In genomic region chr1:59013276-59013927, GRCh38 we compare ENCODE assay signal across 9 cellular contexts.
DNase-seq lines count a peak whose midpoint lies in the region; ATAC-seq and TF ChIP-seq lines count a peak whose summit lies in the region.
"Had no signal": no experiment of that assay in that cellular context is flagged by ENCODE, and none has a peak within 500 bp of the region (broad histone marks: within the 10 kb centered on the region; RNA-seq: fewer than 3 reads in every experiment).

No MANE protein-coding gene starts in this region.

- peak; percentile 64 for ATAC-seq in HG03175 (IDR thresholded peaks at IDR 0.05; ENCODE audit: unreplicated experiment)
- ATAC-seq in right lobe of liver = peak; percentile 45 to 66 (median 61)

- H3K4me3 ChIP-seq in mammary epithelial cell (replicated peaks in 1 of 3; ENCODE audit: insufficient read depth in 1 of 3, low read depth in 2 of 3, low read length in 3 of 3) (no peak overlapping the region), right lobe of liver (no peak overlapping the region), urinary bladder (ENCODE audit: low read depth, low read length) (no peak overlapping the region)

- dilution Hi-C loops in mammary epithelial cell (cut with HindIII; ENCODE audit: low sequenced_read_pairs) = no loop called here

- H3K4me2 ChIP-seq in mammary epithelial cell (ENCODE audit: insufficient read depth, low read depth, low read length) = peak overlapping the region; percentile 56

- peak overlapping the region; percentile 74 for H2AFZ ChIP-seq in mammary epithelial cell (ENCODE audit: low read depth, low read length)

- 45% methylated on average over 16 of the region's 16 CpGs for WGBS in mammary epithelial cell (ENCODE audit: low coverage, missing lambda C conversion rate)
- 54% methylated on average over 15 of the region's 16 CpGs for WGBS in right lobe of liver (ENCODE audit: insufficient coverage, low coverage, low lambda C conversion rate, missing lambda C conversion rate)
- 13% methylated on average over 16 of the region's 16 CpGs for WGBS in urinary bladder

- H3K27ac ChIP-seq in mammary epithelial cell (ENCODE audit: insufficient read depth, low read depth, low read length) (peak overlapping the region; percentile 47), right lobe of liver (peak overlapping the region; percentile 44 to 69 (median 64)), urinary bladder (ENCODE audit: low read depth) (peak overlapping the region; percentile 82)

- no peaks in the 10 kb centered on the region for H4K20me1 ChIP-seq in mammary epithelial cell (ENCODE audit: insufficient read depth, low read length)

- CTCF ChIA-PET in mammary epithelial cell (lab: Charles Lee; ENCODE audit: low non-redundant PET) = no interaction called here

- H3K4me1 Mint-ChIP-seq in activated CD4-positive, alpha-beta T cell treated with anti-CD3 and anti-CD28 coated beads, Interleukin-2, amount 10 ng/mL, durations not matched to agents 24 days and 14 days = peaks cover 44% of the 10 kb centered on the region

- H3K27me3 ChIP-seq in mammary epithelial cell (ENCODE audit: insufficient read depth, low read length) = no peaks in the 10 kb centered on the region
- no peaks in the 10 kb centered on the region for H3K27me3 ChIP-seq in right lobe of liver

- H3K36me3 Mint-ChIP-seq in activated CD4-positive, alpha-beta T cell treated with anti-CD3 and anti-CD28 coated beads, Interleukin-2, amount 10 ng/mL, durations not matched to agents 24 days and 14 days (ENCODE audit: low read depth) = no peaks in the 10 kb centered on the region

- H3K36me3 ChIP-seq in mammary epithelial cell (ENCODE audit: insufficient read depth, low read length) = no peaks in the 10 kb centered on the region
- no peaks in the 10 kb centered on the region for H3K36me3 ChIP-seq in right lobe of liver
- H3K36me3 ChIP-seq in urinary bladder (ENCODE audit: insufficient read depth) = no peaks in the 10 kb centered on the region

- DNase-seq in activated CD4-positive, alpha-beta T cell treated with anti-CD3 and anti-CD28 coated beads, Interleukin-2, amount 10 ng/mL, durations not matched to agents 24 days and 14 days = no peak
- DNase-seq in activated CD4-positive, alpha-beta T cell treated with anti-CD3 and anti-CD28 coated beads for 4 hours = no peak
- DNase-seq in mammary epithelial cell (peak; percentile 81), right lobe of liver (no peak), KG1 (lab: John Stamatoyannopoulos, UW) (no peak), NCI-H1417 treated with DMSO at 0.1 percent for 48 hours (lab: John Stamatoyannopoulos, UW) (no peak)

- H3K4me3 Mint-ChIP-seq in activated CD4-positive, alpha-beta T cell treated with anti-CD3 and anti-CD28 coated beads, Interleukin-2, amount 10 ng/mL, durations not matched to agents 24 days and 14 days = peak overlapping the region; percentile 29

- H3K9me3 ChIP-seq in mammary epithelial cell (replicated peaks; ENCODE audit: insufficient read depth, low read length) (no peaks in the 10 kb centered on the region), right lobe of liver (no peaks in the 10 kb centered on the region)

- no peaks in the 10 kb centered on the region for H3K79me2 ChIP-seq in mammary epithelial cell (ENCODE audit: insufficient read depth, low read length)

- no peak for TF ChIP-seq POLR2A in right lobe of liver (IDR thresholded peaks at IDR 0.05)

- BruUV-seq in mammary epithelial cell (replicated peaks; lab: Mats Ljungman, UMichigan) = no TSS peak

- TF ChIP-seq CTCF in mammary epithelial cell (conservative IDR thresholded peaks at IDR 0.05 in 1 of 2, IDR thresholded peaks at IDR 0.05 in 1 of 2; ENCODE audit: extremely low read depth in 1 of 2, insufficient read depth in 1 of 2, low read depth in 1 of 2, low read length in 2 of 2) = no peak
- no peak for TF ChIP-seq CTCF in right lobe of liver (IDR thresholded peaks at IDR 0.05)

- peak overlapping the region; percentile 47 for H3K27ac Mint-ChIP-seq in activated CD4-positive, alpha-beta T cell treated with anti-CD3 and anti-CD28 coated beads, Interleukin-2, amount 10 ng/mL, durations not matched to agents 24 days and 14 days
- H3K27ac Mint-ChIP-seq: activated naive CD4-positive, alpha-beta T cell treated with anti-CD3 and anti-CD28 coated beads, Interleukin-2, amount 50 U/mL, for 72 hours had no signal

- intact Hi-C loops in activated CD4-positive, alpha-beta T cell treated with anti-CD3 and anti-CD28 coated beads, Interleukin-2, amount 10 ng/mL, durations not matched to agents 24 days and 14 days (cut with micrococcal nuclease) = no loop called here
- intact Hi-C loops in mammary epithelial cell (cut with micrococcal nuclease) (no loop called here), right lobe of liver (cut with DNase I) (no loop called here)

- in situ Hi-C loops in mammary epithelial cell (cut with MboI; ENCODE audit: low sequenced_read_pairs in 2 of 2) = no loop called here

- H3K9me3 Mint-ChIP-seq in activated CD4-positive, alpha-beta T cell treated with anti-CD3 and anti-CD28 coated beads, Interleukin-2, amount 10 ng/mL, durations not matched to agents 24 days and 14 days = peaks cover 8% of the 10 kb centered on the region

- peaks cover 19% of the 10 kb centered on the region for H3K4me1 ChIP-seq in mammary epithelial cell (ENCODE audit: insufficient read depth, low read length)
- peaks cover 0 to 6% (median 0%) of the 10 kb centered on the region in 4 donors for H3K4me1 ChIP-seq in right lobe of liver
- no peaks in the 10 kb centered on the region for H3K4me1 ChIP-seq in urinary bladder (ENCODE audit: insufficient read depth)

- peak overlapping the region; percentile 44 for H3K9ac ChIP-seq in mammary epithelial cell (ENCODE audit: insufficient read depth, low read length)

- H3K27me3 Mint-ChIP-seq in activated CD4-positive, alpha-beta T cell treated with anti-CD3 and anti-CD28 coated beads, Interleukin-2, amount 10 ng/mL, durations not matched to agents 24 days and 14 days = no peaks in the 10 kb centered on the region
